In the genomic region with DNA sequence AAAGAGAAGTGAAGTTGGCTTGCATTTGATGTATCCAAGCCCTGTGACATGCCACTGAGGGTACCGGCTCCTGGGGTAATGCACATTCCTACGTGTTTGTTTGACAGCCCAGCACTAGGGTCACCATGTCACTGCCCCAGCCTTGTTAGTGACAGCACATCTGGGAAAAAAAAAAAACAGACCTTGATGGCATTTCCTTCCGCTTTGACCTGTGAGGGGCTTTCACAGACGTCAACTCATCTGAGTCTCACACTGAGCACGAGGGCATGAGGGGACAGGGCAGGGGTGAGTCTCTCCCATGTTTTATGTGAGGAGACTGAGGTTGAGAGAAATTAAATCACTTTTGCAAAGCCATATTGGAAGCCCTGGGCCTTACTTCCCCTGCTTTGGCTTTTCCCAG, we compare ENCODE assay signal across 7 cellular contexts.
"Had no signal": no experiment of that assay in that cellular context is flagged by ENCODE, and none has a peak within 500 bp of the region (broad histone marks: within the 10 kb centered on the region; RNA-seq: fewer than 3 reads in every experiment).

No MANE protein-coding gene starts in this region.

- H3K4me2 ChIP-seq: GM23338 had no signal

- DNase-seq: H9, HCEC 1CT, HFFc6 had no signal

- ATAC-seq: GM23338, HepG2, K562 had no signal

- H3K4me3 ChIP-seq: GM23338, K562 had no signal

- H3K27ac ChIP-seq: HL-60 had no signal

- H2AFZ ChIP-seq: GM23338 had no signal
